ENCODE assay signal across 8 cellular contexts in genomic region chr6:44222987-44223470, GRCh38. TPM values are rescaled to one million over a fixed set of nuclear protein-coding genes. Genes with fewer than 3 reads are reported as not detected.
DNase-seq lines count a peak whose midpoint lies in the region; ATAC-seq and TF ChIP-seq lines count a peak whose summit lies in the region.

No MANE protein-coding gene starts in this region.

- ATAC-seq in HG02852 (IDR thresholded peaks at IDR 0.05; ENCODE audit: unreplicated experiment) (no peak), HG03565 (IDR thresholded peaks at IDR 0.05; ENCODE audit: unreplicated experiment) (no peak), HG03108 (IDR thresholded peaks at IDR 0.05; ENCODE audit: unreplicated experiment) (no peak)

- H4K20me1 ChIP-seq in GM23248 (ENCODE audit: insufficient read depth): no peaks in the 10 kb centered on the region

- no peaks in the 10 kb centered on the region for H3K27me3 ChIP-seq in GM23248 (replicated peaks; ENCODE audit: insufficient read depth)

- H3K27ac ChIP-seq in GM23248: no peak overlapping the region
- H3K27ac ChIP-seq in skin epidermis: peak overlapping the region in 17 of 21 experiments; percentile 35 to 91 (median 77)

- in situ Hi-C loops in GM23248 (cut with MboI): no loop called here

- H3K36me3 ChIP-seq in GM23248 (ENCODE audit: low read depth): no peaks in the 10 kb centered on the region

- TF ChIP-seq CTCF in AG04449 (IDR thresholded peaks at IDR 0.05; ENCODE audit: insufficient read depth, low read length, missing control alignments): no peak
- TF ChIP-seq CTCF in WI38 (IDR thresholded peaks at IDR 0.05; ENCODE audit: low read depth, low read length): no peak

- peaks cover 15% of the 10 kb centered on the region for H3K4me1 ChIP-seq in GM23248 (ENCODE audit: insufficient read depth)

- no peaks in the 10 kb centered on the region; the same call in 1 of the 2 replicates for H3K79me2 ChIP-seq in GM23248 (ENCODE audit: insufficient read depth)

- no peak for DNase-seq in AG04449 (ENCODE audit: low read depth, low spot score)
- peak; percentile 45 for DNase-seq in GM23248
- peak; percentile 60 for DNase-seq in cardiac septum (ENCODE audit: low spot score)

- POLR2A ChIA-PET in AG04449 (lab: Yijun Ruan, JAX): interaction anchor here (0.7 to 2.6 kb wide), 5 partner anchors 11 to 32 kb away, joined by 3 to 16 read pairs (median 3); partner anchors contain the start of gene HSP90AB1

- H3F3A ChIP-seq in GM23248 (ENCODE audit: insufficient read depth): peaks cover 19% of the 10 kb centered on the region

- H3K9me2 ChIP-seq in GM23248 (ENCODE audit: insufficient read depth): no peaks in the 10 kb centered on the region

- H3K9me3 ChIP-seq in GM23248 (ENCODE audit: low read depth): no peaks in the 10 kb centered on the region

- intact Hi-C loops in cardiac septum (cut with DNase I): loop anchor here (10.0 kb wide), 1 partner anchor 448 kb away; the partner anchor contains the start of gene VEGFA

- H3K9ac ChIP-seq in GM23248: peak overlapping the region; percentile 52; the same call in 1 of the 2 replicates

- H3K4me3 ChIP-seq in AG04449 (ENCODE audit: low read depth, low read length) (peak overlapping the region; percentile 63), GM23248 (peak overlapping the region; percentile 67), WI38 (ENCODE audit: low read depth, low read length) (peak overlapping the region; percentile 62), skin epidermis (peak overlapping the region; percentile 52 to 80 (median 61))

- WGBS in GM23248 (ENCODE audit: low coverage in 1 of 2, low lambda C conversion rate in 2 of 2, missing lambda C conversion rate in 2 of 2), 2 experiments: 1 to 3% methylated on average over 19 to 21 of the region's 29 CpGs

- peak overlapping the region; percentile 71 for H2AFZ ChIP-seq in GM23248

- peak overlapping the region; percentile 60 for H3K4me2 ChIP-seq in GM23248 (ENCODE audit: unreplicated experiment)

- CTCF ChIA-PET in AG04449 (lab: Yijun Ruan, JAX): interaction anchor here (0.9 to 8.2 kb wide), 10 partner anchors 10 to 115 kb away, joined by 3 to 175 read pairs (median 4); partner anchors contain the start of gene HSP90AB1

RNA-seq across cellular contexts. Expression of gene SLC29A1, which starts 0.4 kb away (rescaled TPM):
- 12.2 and 17.1 TPM in 2 replicates for total RNA-seq in GM23248 (2014; rRNA removed; shearing (Covaris generic))
- polyA plus RNA-seq in GM23248 (2016; fragmentation: Nextera tagmentation; extraction: Ambion mirVana): 18.4 and 19.2 TPM in 2 replicates
- total RNA-seq in cardiac septum: 105 TPM

RNA-seq across cellular contexts. Expression of gene MYMX, which starts 6.3 kb away (rescaled TPM):
- total RNA-seq in GM23248 (2014; rRNA removed; shearing (Covaris generic)): not detected in 2 replicates
- polyA plus RNA-seq in GM23248 (2016; fragmentation: Nextera tagmentation; extraction: Ambion mirVana): not detected in 2 replicates
- total RNA-seq in cardiac septum: 0.30 TPM

RNA-seq across cellular contexts. Expression of gene HSP90AB1, which starts 23.9 kb away (rescaled TPM):
- 686 and 732 TPM in 2 replicates for total RNA-seq in GM23248 (2014; rRNA removed; shearing (Covaris generic))
- 392 and 395 TPM in 2 replicates for polyA plus RNA-seq in GM23248 (2016; fragmentation: Nextera tagmentation; extraction: Ambion mirVana)
- 873 TPM for total RNA-seq in cardiac septum

RNA-seq across cellular contexts. Expression of gene SLC35B2, which starts 34.3 kb away (rescaled TPM):
- 106 and 114 TPM in 2 replicates for total RNA-seq in GM23248 (2014; rRNA removed; shearing (Covaris generic))
- polyA plus RNA-seq in GM23248 (2016; fragmentation: Nextera tagmentation; extraction: Ambion mirVana): 101 and 103 TPM in 2 replicates
- 23.2 TPM for total RNA-seq in cardiac septum

RNA-seq across cellular contexts. Expression of gene NFKBIE, which starts 42.3 kb away (rescaled TPM):
- 2.3 and 6.3 TPM in 2 replicates for total RNA-seq in GM23248 (2014; rRNA removed; shearing (Covaris generic))
- polyA plus RNA-seq in GM23248 (2016; fragmentation: Nextera tagmentation; extraction: Ambion mirVana): 3.5 and 4.5 TPM in 2 replicates
- 4.7 TPM for total RNA-seq in cardiac septum
